ENCODE assay signal across 29 cellular contexts in the genomic region with DNA sequence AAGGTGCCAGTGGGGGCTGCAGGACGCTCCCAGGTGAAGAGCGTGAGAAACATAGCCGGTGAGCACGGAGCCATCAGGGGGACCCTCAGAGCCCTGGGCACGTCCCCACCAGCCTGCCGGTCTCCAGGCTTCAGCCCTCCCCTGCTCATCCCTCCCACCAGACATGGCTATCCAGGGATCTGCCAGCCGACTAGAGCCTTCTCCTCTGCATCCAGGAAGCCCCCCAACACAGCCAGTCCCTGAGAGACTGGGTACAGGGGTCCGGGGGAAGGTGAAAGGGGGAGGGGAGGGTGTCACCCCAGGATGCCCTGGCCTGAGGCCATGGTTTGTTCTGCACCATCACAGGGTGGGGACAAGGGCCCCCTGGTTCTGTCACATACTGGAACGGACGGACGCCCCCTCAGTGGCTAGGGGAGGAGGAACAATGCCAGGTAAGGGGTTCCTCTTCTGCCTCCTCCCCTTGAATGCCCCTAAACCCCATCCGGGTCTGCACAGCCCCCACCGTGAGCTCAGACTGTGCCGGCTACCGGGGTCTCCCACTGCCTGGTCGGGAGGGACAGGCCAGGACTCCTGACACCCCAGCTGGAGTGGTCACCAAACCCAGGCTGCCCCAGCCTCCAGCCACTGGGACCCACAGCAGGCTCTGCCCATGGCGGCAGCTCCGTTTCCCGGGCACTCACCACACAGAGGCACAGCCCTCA. TPM values are rescaled to one million over a fixed set of nuclear protein-coding genes. Genes with fewer than 3 reads are reported as not detected.
A peak's percentile ranks its signal among the peaks of the same experiment; 100 is the strongest.
DNase-seq lines count a peak whose midpoint lies in the region; ATAC-seq and TF ChIP-seq lines count a peak whose summit lies in the region.
"Had no signal": no experiment of that assay in that cellular context is flagged by ENCODE, and none has a peak within 500 bp of the region (broad histone marks: within the 10 kb centered on the region; RNA-seq: fewer than 3 reads in every experiment).

No MANE protein-coding gene starts in this region.

- TF ChIP-seq CTCF in coronary artery (IDR thresholded peaks at IDR 0.05), result no peak

- ATAC-seq in GM19397 (IDR thresholded peaks at IDR 0.05; ENCODE audit: unreplicated experiment) (no peak), HG03045 (IDR thresholded peaks at IDR 0.05; ENCODE audit: unreplicated experiment) (no peak)
- ATAC-seq: activated naive CD4-positive, alpha-beta T cell treated with anti-CD3 and anti-CD28 coated beads, Interleukin-2, amount 50 U/mL, for 72 hours; activated T-cell treated with anti-CD3 and anti-CD28 coated beads, Interleukin-2, amount 50 U/mL, for 72 hours had no signal

- peak; percentile 4 for DNase-seq in activated CD4-positive, alpha-beta T cell treated with anti-CD3 and anti-CD28 coated beads for 1 hour
- no peak for DNase-seq in activated CD4-positive, alpha-beta T cell treated with anti-CD3 and anti-CD28 coated beads, Interleukin-2, amount 50 U/mL, for 1 hour
- DNase-seq in H7 (peak; percentile 64), coronary artery (ENCODE audit: low spot score) (peak; percentile 65), posterior vena cava (ENCODE audit: low spot score) (peak; percentile 72), middle frontal gyrus (ENCODE audit: extremely low spot score, low spot score) (no peak)
- DNase-seq: activated T-cell treated with anti-CD3 and anti-CD28 coated beads, Interleukin-2, amount 50 U/mL, for 72 hours; central memory CD4-positive, alpha-beta T cell; COR-L47; DMS79; Kasumi-1; mesendoderm; naive B cell; NCI-H1694; NCI-H2171; NCI-H510A treated with DMSO at 0.1 percent for 48 hours; nucleus accumbens; PC-9; retina; SIG-M5; stimulated activated CD4-positive, alpha-beta T cell treated with anti-CD3 and anti-CD28 coated beads, Interleukin-4, amount 100 ng/mL, for 4 hours; stimulated activated naive CD4-positive, alpha-beta T cell treated with Interleukin-2 at 50 U/mL for 16 hours; T-helper 1 cell had no signal

- H3K36me3 ChIP-seq in H7 (replicated peaks; ENCODE audit: control insufficient read depth, insufficient read depth, low read length), result no peaks in the 10 kb centered on the region

- no peak overlapping the region for H3K27ac ChIP-seq in coronary artery
- H3K27ac ChIP-seq: 22Rv1, PC-9, thoracic aorta had no signal

- no peaks in the 10 kb centered on the region for H3K27me3 ChIP-seq in H7 (ENCODE audit: control insufficient read depth, insufficient read depth, low read length)
- H3K27me3 ChIP-seq: dorsolateral prefrontal cortex had no signal

- H3K4me3 ChIP-seq in H7 (ENCODE audit: insufficient read depth, low read depth, low read length), result no peak overlapping the region
- H3K4me3 ChIP-seq in coronary artery, result no peak overlapping the region
- H3K4me3 ChIP-seq: dorsolateral prefrontal cortex, PC-9, thoracic aorta had no signal

- intact Hi-C loops in posterior vena cava (cut with DNase I), result no loop called here

RNA-seq across cellular contexts. Expression of a gene that starts 34.3 kb away (rescaled TPM):
- 16.6 and 19.3 TPM in 2 replicates for total RNA-seq in H7 (2014; rRNA removed; shearing (Covaris generic))
- 10 to 100 TPM; 73.5 to 77.7 TPM for total RNA-seq in posterior vena cava

RNA-seq across cellular contexts. Expression of a gene that starts 57.9 kb away (rescaled TPM):
- 50.7 and 66.1 TPM in 2 replicates for total RNA-seq in H7 (2014; rRNA removed; shearing (Covaris generic))
- 10 to 100 TPM; 25.0 to 29.1 TPM for total RNA-seq in posterior vena cava

Comparison
In these comparisons a context has a peak if more than half of its experiments do, and no peak if none do; other contexts are left out.
1. DNase-seq: peak in activated CD4-positive, alpha-beta T cell treated with anti-CD3 and anti-CD28 coated beads for 1 hour (single experiment), H7 (single experiment), coronary artery (single experiment) and posterior vena cava (single experiment); none in activated CD4-positive, alpha-beta T cell treated with anti-CD3 and anti-CD28 coated beads, Interleukin-2, amount 50 U/mL, for 1 hour (single experiment) and middle frontal gyrus (single experiment).